7 cellular contexts compared by ENCODE assay signal in genomic region chr1:116908821-116909510, GRCh38. TPM values are rescaled to one million over a fixed set of nuclear protein-coding genes. Genes with fewer than 3 reads are reported as not detected.
DNase-seq lines count a peak whose midpoint lies in the region; ATAC-seq and TF ChIP-seq lines count a peak whose summit lies in the region.

No MANE protein-coding gene starts in this region.

- DNase-seq in HCT116 (ENCODE audit: low read depth, low spot score) (no peak), iPS DF 19.7 (ENCODE audit: low read depth, low spot score) (peak; percentile 40), NCI-H1092 (lab: John Stamatoyannopoulos, UW) (no peak), DMS79 treated with DMSO at 0.1 percent for 48 hours (lab: John Stamatoyannopoulos, UW) (no peak)
- no peak for DNase-seq in activated naive CD4-positive, alpha-beta T cell treated with anti-CD3 and anti-CD28 coated beads, Interleukin-2, amount 50 U/mL, for 72 hours (ENCODE audit: low spot score in 2 of 2)
- no peak for DNase-seq in stimulated activated CD4-positive, alpha-beta T cell treated with anti-CD3 and anti-CD28 coated beads, Interleukin-2, amount 100 ng/mL, for 24 hours

- H3K79me2 ChIP-seq in HCT116 (ENCODE audit: insufficient read depth, low read length) = peaks cover 33% of the 10 kb centered on the region

- no peaks in the 10 kb centered on the region for H3K36me3 ChIP-seq in HCT116 (ENCODE audit: control insufficient read depth in 1 of 2, insufficient read depth in 2 of 2, low read length in 2 of 2)
- H3K36me3 ChIP-seq in skeletal muscle satellite cell (ENCODE audit: insufficient read depth, low read length) = no peaks in the 10 kb centered on the region

- no peaks in the 10 kb centered on the region for H4K20me1 ChIP-seq in HCT116 (ENCODE audit: insufficient read depth)

- peak overlapping the region; percentile 8 to 73 for H3K27ac Mint-ChIP-seq in activated naive CD4-positive, alpha-beta T cell treated with anti-CD3 and anti-CD28 coated beads, Interleukin-2, amount 50 U/mL, for 72 hours

- no peaks in the 10 kb centered on the region for H3K36me3 Mint-ChIP-seq in activated naive CD4-positive, alpha-beta T cell treated with anti-CD3 and anti-CD28 coated beads, Interleukin-2, amount 50 U/mL, for 72 hours

- peak overlapping the region; percentile 48 for H2AFZ ChIP-seq in HCT116 (ENCODE audit: low read depth, low read length, poor library complexity, severe bottlenecking)

- no peaks in the 10 kb centered on the region for H3K9me3 Mint-ChIP-seq in activated naive CD4-positive, alpha-beta T cell treated with anti-CD3 and anti-CD28 coated beads, Interleukin-2, amount 50 U/mL, for 72 hours

- no peak overlapping the region for H3K27ac ChIP-seq in HCT116 (ENCODE audit: low read depth, low read length)

- CTCF ChIA-PET in HCT116 (lab: Charles Lee) = no interaction called here

- ATAC-seq in HCT116 = no peak
- ATAC-seq in activated naive CD4-positive, alpha-beta T cell treated with anti-CD3 and anti-CD28 coated beads, Interleukin-2, amount 50 U/mL, for 72 hours = no peak

- no peak for TF ChIP-seq RAD21 in HCT116 (IDR thresholded peaks at IDR 0.05; ENCODE audit: low read depth)

- H3K9me2 ChIP-seq in HCT116 (ENCODE audit: insufficient read depth) = no peaks in the 10 kb centered on the region

- no peaks in the 10 kb centered on the region for H3K9me3 ChIP-seq in HCT116 (ENCODE audit: control insufficient read depth in 1 of 2, insufficient read depth in 1 of 2, low read depth in 1 of 2, low read length in 2 of 2)
- no peaks in the 10 kb centered on the region for H3K9me3 ChIP-seq in skeletal muscle satellite cell (replicated peaks; ENCODE audit: low read length)

- POLR2A ChIA-PET in HCT116 (lab: Charles Lee) = no interaction called here

- no TSS peak for BruUV-seq in HCT116 (replicated peaks; lab: Mats Ljungman, UMichigan)

- peaks cover 5 to 19% of the 10 kb centered on the region in 2 experiments; a peak in 3 of 4 replicates for H3K4me1 ChIP-seq in HCT116 (ENCODE audit: control insufficient read depth in 1 of 2, insufficient read depth in 2 of 2, low read length in 2 of 2)
- H3K4me1 ChIP-seq in skeletal muscle satellite cell (ENCODE audit: control insufficient read depth, insufficient read depth, low read length) = peaks cover 11% of the 10 kb centered on the region

- no peak for TF ChIP-seq POLR2A in HCT116 (IDR thresholded peaks at IDR 0.05; ENCODE audit: borderline replicate concordance, extremely low read depth, insufficient read depth, insufficient read length)

- H3K4me2 ChIP-seq in HCT116 (ENCODE audit: low read length) = peak overlapping the region; percentile 83
- peak overlapping the region; percentile 91 for H3K4me2 ChIP-seq in skeletal muscle satellite cell (ENCODE audit: low read length)

- peak overlapping the region; percentile 70 to 79 for H3K4me3 ChIP-seq in HCT116 (replicated peaks in 1 of 2; ENCODE audit: low read depth in 1 of 2, low read length in 2 of 2)
- H3K4me3 ChIP-seq in skeletal muscle satellite cell (ENCODE audit: low read length) = peak overlapping the region; percentile 79

- intact Hi-C loops in HCT116 (cut with micrococcal nuclease) = no loop called here

- H3K27me3 ChIP-seq in HCT116 (ENCODE audit: insufficient read depth, low read length) (no peaks in the 10 kb centered on the region), skeletal muscle satellite cell (ENCODE audit: control insufficient read depth, insufficient read depth, low read length) (peaks cover 13% of the 10 kb centered on the region)

- RAD21 ChIA-PET in HCT116 (lab: Charles Lee; ENCODE audit: low non-redundant PET in 1 of 2, low total read pairs in 2 of 2, uncharacterized antibody in 2 of 2, unreplicated experiment in 2 of 2) = interaction anchor here in 1 of 2 experiments (0.6 kb wide), 1 partner anchor 42 kb away, joined by 3 read pairs; no protein-coding TSS in a partner anchor

- TF ChIP-seq CTCF in HCT116 (IDR thresholded peaks at IDR 0.05 in 2 of 3, conservative IDR thresholded peaks at IDR 0.05 in 1 of 3; ENCODE audit: borderline replicate concordance in 1 of 3, insufficient read depth in 1 of 3, low read depth in 2 of 3, low read length in 2 of 3) = no peak

- H3K9ac ChIP-seq in HCT116 (ENCODE audit: low read length) (peak overlapping the region; percentile 77), skeletal muscle satellite cell (ENCODE audit: low read depth, low read length) (peak overlapping the region; percentile 76)

TF ChIP-seq in HCT116, 20 proteins besides CTCF, POLR2A, EP300 and RAD21:
- TF ChIP-seq ELF1 (IDR thresholded peaks at IDR 0.05; ENCODE audit: borderline replicate concordance, low read depth) = no peak
- no peak for TF ChIP-seq CEBPB (IDR thresholded peaks at IDR 0.05; ENCODE audit: low read depth)
- TF ChIP-seq ZNF274 (IDR thresholded peaks at IDR 0.05; ENCODE audit: low read depth, low read length) = no peak
- no peak for TF ChIP-seq POLR2AphosphoS5 (IDR thresholded peaks at IDR 0.05; ENCODE audit: low read depth, low read length)
- no peak for TF ChIP-seq FOSL1 (IDR thresholded peaks at IDR 0.05; ENCODE audit: low read depth)
- TF ChIP-seq YY1 (IDR thresholded peaks at IDR 0.05; ENCODE audit: extremely low read depth, insufficient replicate concordance, low read depth, low read length) = no peak
- TF ChIP-seq MAX (IDR thresholded peaks at IDR 0.05) = no peak
- TF ChIP-seq SP1 (IDR thresholded peaks at IDR 0.05; ENCODE audit: low read depth) = no peak
- TF ChIP-seq EZH2phosphoT487 (IDR thresholded peaks at IDR 0.05; ENCODE audit: borderline replicate concordance) = no peak

RNA-seq across cellular contexts. Expression of gene PTGFRN, which starts 0.8 kb away (rescaled TPM):
- total RNA-seq in HCT116 (2021; ENCODE audit: unreplicated experiment) = 60.6 TPM
- 19.1 and 28.3 TPM in 2 replicates for polyA plus RNA-seq in HCT116 (2012)
- total RNA-seq in activated naive CD4-positive, alpha-beta T cell treated with anti-CD3 and anti-CD28 coated beads, Interleukin-2, amount 50 U/mL, for 72 hours = 10 to 100 TPM; 15.9 to 20.3 TPM
- 26.9 and 32.4 TPM in 2 replicates for total RNA-seq in skeletal muscle satellite cell (2012; rRNA removed)
